ENCODE assay signal across 8 cellular contexts in genomic region chr13:32426981-32427851, GRCh38. TPM values are rescaled to one million over a fixed set of nuclear protein-coding genes. Genes with fewer than 3 reads are reported as not detected.
A peak's percentile ranks its signal among the peaks of the same experiment; 100 is the strongest.
DNase-seq lines count a peak whose midpoint lies in the region; ATAC-seq and TF ChIP-seq lines count a peak whose summit lies in the region.

No MANE protein-coding gene starts in this region.

- peak overlapping the region; percentile 99 for H3K4me3 Mint-ChIP-seq in activated CD4-positive, alpha-beta T cell treated with anti-CD3 and anti-CD28 coated beads, Interleukin-2, amount 10 ng/mL, durations not matched to agents 24 days and 14 days
- peak overlapping the region; percentile 91 for H3K4me3 Mint-ChIP-seq in dendritic cell treated with granulocyte-macrophage colony-stimulating factor and Interleukin-4, amounts not matched to agents 40 ng/mL and 50 ng/mL, for 4 days

- DNase-seq in GDM1 (lab: John Stamatoyannopoulos, UW) (peak; percentile 29), MM.1S (peak; percentile 44), lung (ENCODE audit: low spot score) (peak; percentile 51), HEK293T (ENCODE audit: extremely low spot score) (no peak)
- DNase-seq in activated CD4-positive, alpha-beta T cell treated with anti-CD3 and anti-CD28 coated beads, Interleukin-2, amount 10 ng/mL, durations not matched to agents 24 days and 14 days: peak; percentile 86
- DNase-seq in stimulated activated CD8-positive, alpha-beta memory T cell treated with anti-CD3 and anti-CD28 coated beads, Interleukin-12 subunit alpha, Interleukin-12 subunit beta, amount 100 ng/mL, for 1 hour (ENCODE audit: low read depth): peak; percentile 17

- H3K9ac ChIP-seq in MM.1S (ENCODE audit: low read length): peak overlapping the region; percentile 87

- 0 to 1% methylated on average over 68 to 90 of the region's 90 CpGs for WGBS in lung, 2 donors

- no peaks in the 10 kb centered on the region for H3K9me3 ChIP-seq in MM.1S (replicated peaks; ENCODE audit: insufficient read depth, low read length)
- no peaks in the 10 kb centered on the region for H3K9me3 ChIP-seq in lung (ENCODE audit: control insufficient read depth in 2 of 2, insufficient read depth in 1 of 2, low read length in 1 of 2)

- H3K27ac ChIP-seq in MM.1S (ENCODE audit: low read length): peak overlapping the region; percentile 92
- peak overlapping the region; percentile 76 to 91 for H3K27ac ChIP-seq in lung (ENCODE audit: low read depth in 1 of 2, low read length in 1 of 2)

- TF ChIP-seq CTCF in MM.1S (IDR thresholded peaks at IDR 0.05; ENCODE audit: low read length): no peak
- no peak for TF ChIP-seq CTCF in lung (IDR thresholded peaks at IDR 0.05; ENCODE audit: control extremely low read depth, extremely low read depth)

- no peaks in the 10 kb centered on the region for H3K9me2 ChIP-seq in MM.1S (replicated peaks; ENCODE audit: insufficient read depth, low read length)

- intact Hi-C loops in activated CD4-positive, alpha-beta T cell treated with anti-CD3 and anti-CD28 coated beads, Interleukin-2, amount 10 ng/mL, durations not matched to agents 24 days and 14 days (cut with micrococcal nuclease): loop anchor here (1.0 to 5.0 kb wide), 4 partner anchors 46 to 1265 kb away; partner anchors contain the start of gene HSPH1
- intact Hi-C loops in dendritic cell treated with granulocyte-macrophage colony-stimulating factor and Interleukin-4, amounts not matched to agents 40 ng/mL and 50 ng/mL, for 4 days (cut with micrococcal nuclease): loop anchor here (5.0 kb wide), 1 partner anchor 110 kb away; the partner anchor contains the start of gene N4BP2L2

- ATAC-seq in GM21717 (IDR thresholded peaks at IDR 0.05; ENCODE audit: unreplicated experiment): peak; percentile 21
- ATAC-seq in lung (ENCODE audit: insufficient read depth, low FRiP score): peak; percentile 29

- CTCF ChIA-PET in HEK293T (lab: Yijun Ruan, JAX): no interaction called here

- no peaks in the 10 kb centered on the region for H4K20me1 ChIP-seq in MM.1S (ENCODE audit: insufficient read depth, low read length)

- peak overlapping the region; percentile 23; the same call in 1 of the 2 replicates for H2AFZ ChIP-seq in MM.1S (ENCODE audit: low read length)

- peak overlapping the region; percentile 79 for H3K4me2 ChIP-seq in MM.1S (ENCODE audit: low read depth, low read length)

- H3K4me1 Mint-ChIP-seq in activated CD4-positive, alpha-beta T cell treated with anti-CD3 and anti-CD28 coated beads, Interleukin-2, amount 10 ng/mL, durations not matched to agents 24 days and 14 days: peaks cover 38% of the 10 kb centered on the region
- H3K4me1 Mint-ChIP-seq in dendritic cell treated with granulocyte-macrophage colony-stimulating factor and Interleukin-4, amounts not matched to agents 40 ng/mL and 50 ng/mL, for 4 days (ENCODE audit: low read depth): peaks cover 68% of the 10 kb centered on the region

- H3K27ac Mint-ChIP-seq in activated CD4-positive, alpha-beta T cell treated with anti-CD3 and anti-CD28 coated beads, Interleukin-2, amount 10 ng/mL, durations not matched to agents 24 days and 14 days: peak overlapping the region; percentile 98
- H3K27ac Mint-ChIP-seq in dendritic cell treated with granulocyte-macrophage colony-stimulating factor and Interleukin-4, amounts not matched to agents 40 ng/mL and 50 ng/mL, for 4 days: peak overlapping the region; percentile 100

- peaks cover 62% of the 10 kb centered on the region for H3K79me2 ChIP-seq in MM.1S (ENCODE audit: low read length)

- peaks cover 39% of the 10 kb centered on the region for H3K36me3 Mint-ChIP-seq in activated CD4-positive, alpha-beta T cell treated with anti-CD3 and anti-CD28 coated beads, Interleukin-2, amount 10 ng/mL, durations not matched to agents 24 days and 14 days (ENCODE audit: low read depth)
- peaks cover 37% of the 10 kb centered on the region for H3K36me3 Mint-ChIP-seq in dendritic cell treated with granulocyte-macrophage colony-stimulating factor and Interleukin-4, amounts not matched to agents 40 ng/mL and 50 ng/mL, for 4 days (ENCODE audit: low read depth)

- H3K9me3 Mint-ChIP-seq in activated CD4-positive, alpha-beta T cell treated with anti-CD3 and anti-CD28 coated beads, Interleukin-2, amount 10 ng/mL, durations not matched to agents 24 days and 14 days: peaks cover 3% of the 10 kb centered on the region
- no peaks in the 10 kb centered on the region for H3K9me3 Mint-ChIP-seq in dendritic cell treated with granulocyte-macrophage colony-stimulating factor and Interleukin-4, amounts not matched to agents 40 ng/mL and 50 ng/mL, for 4 days

- no peaks in the 10 kb centered on the region for H3K27me3 ChIP-seq in MM.1S (replicated peaks; ENCODE audit: insufficient read depth, low read length)
- H3K27me3 ChIP-seq in lung (ENCODE audit: control insufficient read depth, insufficient read depth): no peaks in the 10 kb centered on the region

- H3K36me3 ChIP-seq in MM.1S (replicated peaks; ENCODE audit: insufficient read depth, low read length): no peaks in the 10 kb centered on the region
- H3K36me3 ChIP-seq in lung (ENCODE audit: control insufficient read depth in 2 of 2, insufficient read depth in 2 of 2, low read length in 2 of 2): no peaks in the 10 kb centered on the region

- POLR2A ChIA-PET in HEK293T (lab: Yijun Ruan, JAX): no interaction called here

- H3K27me3 Mint-ChIP-seq in activated CD4-positive, alpha-beta T cell treated with anti-CD3 and anti-CD28 coated beads, Interleukin-2, amount 10 ng/mL, durations not matched to agents 24 days and 14 days: no peaks in the 10 kb centered on the region
- no peaks in the 10 kb centered on the region for H3K27me3 Mint-ChIP-seq in dendritic cell treated with granulocyte-macrophage colony-stimulating factor and Interleukin-4, amounts not matched to agents 40 ng/mL and 50 ng/mL, for 4 days

- peak overlapping the region; percentile 85 for H3K4me3 ChIP-seq in MM.1S (ENCODE audit: low read length)
- H3K4me3 ChIP-seq in lung: peak overlapping the region; percentile 74

- peaks cover 22% of the 10 kb centered on the region for H3F3A ChIP-seq in MM.1S (ENCODE audit: insufficient read depth, low read length)

- H3K4me1 ChIP-seq in MM.1S (ENCODE audit: low read length) (peaks cover 17% of the 10 kb centered on the region), lung (ENCODE audit: control insufficient read depth in 2 of 2, insufficient read depth in 2 of 2, low read length in 2 of 2) (peaks cover 2 to 4% of the 10 kb centered on the region in 2 donors)

TF ChIP-seq in HEK293T, 16 proteins besides CTCF, POLR2A, EP300 and RAD21:
- TF ChIP-seq FOXK2 (IDR thresholded peaks at IDR 0.05) (no peak), TARDBP (IDR thresholded peaks at IDR 0.05) (no peak), CTBP1 (IDR thresholded peaks at IDR 0.05; ENCODE audit: borderline replicate concordance) (no peak), ZNF384 (IDR thresholded peaks at IDR 0.05) (no peak), HDGF (IDR thresholded peaks at IDR 0.05; ENCODE audit: borderline replicate concordance) (no peak), ARNT (IDR thresholded peaks at IDR 0.05) (no peak), FOXM1 (IDR thresholded peaks at IDR 0.05; ENCODE audit: borderline replicate concordance) (no peak), LEF1 (IDR thresholded peaks at IDR 0.05; ENCODE audit: borderline replicate concordance) (no peak), BHLHE40 (IDR thresholded peaks at IDR 0.05; ENCODE audit: borderline replicate concordance) (no peak), SUZ12 (IDR thresholded peaks at IDR 0.05) (no peak), PKNOX1 (IDR thresholded peaks at IDR 0.05) (no peak), ELF4 (IDR thresholded peaks at IDR 0.05) (no peak), FOXA1 (IDR thresholded peaks at IDR 0.05) (no peak), SP1 (IDR thresholded peaks at IDR 0.05) (no peak)

RNA-seq across cellular contexts. Expression of gene N4BP2L1, which starts 0.7 kb away (rescaled TPM):
- 16.6 and 17.9 TPM in 2 replicates for total RNA-seq in activated CD4-positive, alpha-beta T cell treated with anti-CD3 and anti-CD28 coated beads, Interleukin-2, amount 10 ng/mL, durations not matched to agents 24 days and 14 days
- 10 to 100 TPM; 12.4 to 81.8 TPM for total RNA-seq in lung
- 10 to 100 TPM; 12.6 to 21.6 TPM for polyA plus RNA-seq in lung
